10 cellular contexts compared by ENCODE assay signal in genomic region chr2:529425-529824, GRCh38.
A peak's percentile ranks its signal among the peaks of the same experiment; 100 is the strongest.
DNase-seq lines count a peak whose midpoint lies in the region; ATAC-seq and TF ChIP-seq lines count a peak whose summit lies in the region.
"Had no signal": no experiment of that assay in that cellular context is flagged by ENCODE, and none has a peak within 500 bp of the region (broad histone marks: within the 10 kb centered on the region; RNA-seq: fewer than 3 reads in every experiment).

No MANE protein-coding gene starts in this region.

- H3K4me1 ChIP-seq in BLaER1 (peaks cover 4% of the 10 kb centered on the region; the same call in 1 of the 2 replicates), Caco-2 (no peaks in the 10 kb centered on the region)
- H3K4me1 ChIP-seq: HAP-1 had no signal

- POLR2A ChIA-PET in RWPE1 (lab: Yijun Ruan, JAX; ENCODE audit: low non-redundant PET): no interaction called here
- POLR2A ChIA-PET in Caco-2 (lab: Charles Lee): no interaction called here

- H3K4me3 ChIP-seq in BLaER1 (no peak overlapping the region), lower leg skin (ENCODE audit: low read depth, poor library complexity, severe bottlenecking) (no peak overlapping the region), Caco-2 (ENCODE audit: low read depth, low read length) (no peak overlapping the region)
- H3K4me3 ChIP-seq: HAP-1 had no signal

- no peak overlapping the region for H3K4me3 Mint-ChIP-seq in Caco-2 (ENCODE audit: unreplicated experiment)

- CTCF ChIA-PET in RWPE1 (lab: Yijun Ruan, JAX): interaction anchor here (0.7 kb wide), 2 partner anchors 105 to 141 kb away, joined by 3 to 6 read pairs; no protein-coding TSS in a partner anchor
- CTCF ChIA-PET in Caco-2 (lab: Charles Lee): no interaction called here

- intact Hi-C loops in lower leg skin (cut with DNase I; ENCODE audit: low total_unique reads) (no loop called here), Caco-2 (cut with micrococcal nuclease; ENCODE audit: unreplicated experiment) (loop anchor here (1.0 to 10.0 kb wide), 2 partner anchors 108 to 1015 kb away; no protein-coding TSS in a partner anchor)

- no peaks in the 10 kb centered on the region; the same call in 1 of the 2 replicates for H3K9me3 ChIP-seq in BLaER1
- peaks cover 13% of the 10 kb centered on the region for H3K9me3 ChIP-seq in Caco-2
- H3K9me3 ChIP-seq: HAP-1 had no signal

- ATAC-seq in HG03520 (IDR thresholded peaks at IDR 0.05; ENCODE audit: unreplicated experiment): no peak

- BruUV-seq in Caco-2 (replicated peaks; lab: Mats Ljungman, UMichigan): no TSS peak

- H3K27me3 ChIP-seq in BLaER1 (no peaks in the 10 kb centered on the region), Caco-2 (replicated peaks; ENCODE audit: control insufficient read depth, insufficient read depth, low read length) (no peaks in the 10 kb centered on the region)

- TF ChIP-seq CTCF in RWPE1 (conservative IDR thresholded peaks at IDR 0.05; ENCODE audit: low read depth) (no peak), lower leg skin (IDR thresholded peaks at IDR 0.05) (no peak), Caco-2 (IDR thresholded peaks at IDR 0.05; ENCODE audit: insufficient read depth in 1 of 2, low read depth in 1 of 2, low read length in 1 of 2, severe bottlenecking in 1 of 2, unreplicated experiment in 1 of 2) (peak in 1 of 2 experiments; percentile 14)

- H3K27ac Mint-ChIP-seq in Caco-2 (ENCODE audit: unreplicated experiment): no peak overlapping the region

- H3K9ac ChIP-seq in BLaER1: no peak overlapping the region

- 0 to 6% methylated on average over 2 of the region's 2 CpGs for WGBS in lower leg skin, 2 donors

- H3K27ac ChIP-seq in BLaER1: no peak overlapping the region
- H3K27ac ChIP-seq in RWPE1: no peak overlapping the region

- peaks cover 15% of the 10 kb centered on the region for H3K9me3 Mint-ChIP-seq in Caco-2 (ENCODE audit: unreplicated experiment)

- peak overlapping the region; percentile 44; the same call in 1 of the 2 replicates for H3K4me2 ChIP-seq in BLaER1

- no peaks in the 10 kb centered on the region for H3K4me1 Mint-ChIP-seq in Caco-2 (ENCODE audit: low read depth, unreplicated experiment)

- no peaks in the 10 kb centered on the region for H3K36me3 Mint-ChIP-seq in Caco-2 (ENCODE audit: insufficient read depth, unreplicated experiment)

- H4K20me1 ChIP-seq in BLaER1: no peaks in the 10 kb centered on the region

- H3K27me3 Mint-ChIP-seq in Caco-2 (ENCODE audit: insufficient read depth, unreplicated experiment): no peaks in the 10 kb centered on the region

- peak; percentile 4 for DNase-seq in KG1 (lab: John Stamatoyannopoulos, UW)
- peak; percentile 42 for DNase-seq in RWPE1 (ENCODE audit: low spot score)
- DNase-seq in iPS DF 19.7 (ENCODE audit: low read depth, low spot score): peak; percentile 30
- DNase-seq in lower leg skin (ENCODE audit: low spot score in 2 of 2): no peak
- DNase-seq in Caco-2: no peak
- no peak for DNase-seq in cerebellar nuclear complex (lab: John Stamatoyannopoulos, UW)
- DNase-seq: stimulated activated CD4-positive, alpha-beta T cell treated with anti-CD3 and anti-CD28 coated beads, Interleukin-4, amount 100 ng/mL, for 24 hours had no signal

- TF ChIP-seq POLR2A in lower leg skin (IDR thresholded peaks at IDR 0.05): no peak

- H3K36me3 ChIP-seq in BLaER1 (no peaks in the 10 kb centered on the region), Caco-2 (ENCODE audit: control insufficient read depth, insufficient read depth, low read length) (no peaks in the 10 kb centered on the region)
- H3K36me3 ChIP-seq: HAP-1 had no signal

Comparison
In these comparisons a context has a peak if more than half of its experiments do, and no peak if none do; other contexts are left out.
1. DNase-seq: peak in KG1 (single experiment), RWPE1 (single experiment) and iPS DF 19.7 (single experiment); none in lower leg skin (0 of 2), Caco-2 (0 of 2) and cerebellar nuclear complex (0 of 2).